ENCODE assay signal across 8 cellular contexts in genomic region chr4:82373816-82374740, GRCh38. TPM values are rescaled to one million over a fixed set of nuclear protein-coding genes. Genes with fewer than 3 reads are reported as not detected.
DNase-seq lines count a peak whose midpoint lies in the region; ATAC-seq and TF ChIP-seq lines count a peak whose summit lies in the region.

A gene with protein sequence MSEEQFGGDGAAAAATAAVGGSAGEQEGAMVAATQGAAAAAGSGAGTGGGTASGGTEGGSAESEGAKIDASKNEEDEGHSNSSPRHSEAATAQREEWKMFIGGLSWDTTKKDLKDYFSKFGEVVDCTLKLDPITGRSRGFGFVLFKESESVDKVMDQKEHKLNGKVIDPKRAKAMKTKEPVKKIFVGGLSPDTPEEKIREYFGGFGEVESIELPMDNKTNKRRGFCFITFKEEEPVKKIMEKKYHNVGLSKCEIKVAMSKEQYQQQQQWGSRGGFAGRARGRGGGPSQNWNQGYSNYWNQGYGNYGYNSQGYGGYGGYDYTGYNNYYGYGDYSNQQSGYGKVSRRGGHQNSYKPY (minus strand): TSS chr4:82373991. CDS start chr4:82373678, 313 bp downstream.

- H3K4me3 Mint-ChIP-seq in activated naive CD4-positive, alpha-beta T cell treated with anti-CD3 and anti-CD28 coated beads, Interleukin-2, amount 50 U/mL, for 24 hours = peak within 1 kb of the TSS; percentile 98

- WGBS in suprapubic skin = under 1% methylated on average over 66 of the region's 85 CpGs

- H3K4me1 ChIP-seq in suprapubic skin = peaks cover 42% of the 10 kb centered on the region

- H3K27me3 Mint-ChIP-seq in activated naive CD4-positive, alpha-beta T cell treated with anti-CD3 and anti-CD28 coated beads, Interleukin-2, amount 50 U/mL, for 24 hours = no peaks in the 10 kb centered on the region

- H3K9me3 ChIP-seq in suprapubic skin = no peaks in the 10 kb centered on the region

- no peaks in the 10 kb centered on the region for H3K27me3 ChIP-seq in GM06990 (replicated peaks; ENCODE audit: control insufficient read depth, insufficient read depth, low read length)
- no peaks in the 10 kb centered on the region for H3K27me3 ChIP-seq in suprapubic skin

- H3K4me3 ChIP-seq in GM06990 (replicated peaks; ENCODE audit: low read depth, low read length) (peak within 1 kb of the TSS; percentile 95), suprapubic skin (peak within 1 kb of the TSS; percentile 92)

- H3K27ac ChIP-seq in suprapubic skin = peak within 1 kb of the TSS; percentile 99

- H3K36me3 Mint-ChIP-seq in activated naive CD4-positive, alpha-beta T cell treated with anti-CD3 and anti-CD28 coated beads, Interleukin-2, amount 50 U/mL, for 24 hours = peaks cover 29% of the 10 kb centered on the region

- no peak for TF ChIP-seq EP300 in suprapubic skin (IDR thresholded peaks at IDR 0.05)

- no peaks in the 10 kb centered on the region for H3K9me3 Mint-ChIP-seq in activated naive CD4-positive, alpha-beta T cell treated with anti-CD3 and anti-CD28 coated beads, Interleukin-2, amount 50 U/mL, for 24 hours

- DNase-seq in GM06990 (ENCODE audit: extremely low read depth, insufficient read length) (peak; percentile 98), NCI-H1092 (lab: John Stamatoyannopoulos, UW) (peak; percentile 100), globus pallidus (ENCODE audit: low spot score) (peak; percentile 99), nucleus accumbens (lab: John Stamatoyannopoulos, UW) (peak; percentile 81 to 98 (median 96)), suprapubic skin (ENCODE audit: low spot score in 2 of 2) (peak; percentile 99)

- peak; percentile 65 to 88 for TF ChIP-seq POLR2A in suprapubic skin (IDR thresholded peaks at IDR 0.05)

- H3K4me1 Mint-ChIP-seq in activated naive CD4-positive, alpha-beta T cell treated with anti-CD3 and anti-CD28 coated beads, Interleukin-2, amount 50 U/mL, for 24 hours = peaks cover 43% of the 10 kb centered on the region

- ATAC-seq in HG02588 (IDR thresholded peaks at IDR 0.05; ENCODE audit: unreplicated experiment) = peak; percentile 94
- ATAC-seq in SK-N-SH treated with all-trans-retinoic acid at 6 μM for 48 hours = peak; percentile 95

- no peaks in the 10 kb centered on the region for H3K36me3 ChIP-seq in GM06990 (ENCODE audit: control insufficient read depth, insufficient read depth, low read length)
- no peaks in the 10 kb centered on the region for H3K36me3 ChIP-seq in suprapubic skin

- H3K27ac Mint-ChIP-seq in activated naive CD4-positive, alpha-beta T cell treated with anti-CD3 and anti-CD28 coated beads, Interleukin-2, amount 50 U/mL, for 24 hours = peak within 1 kb of the TSS; percentile 100

- TF ChIP-seq CTCF in GM06990 (IDR thresholded peaks at IDR 0.05; ENCODE audit: insufficient read depth, low read length, poor library complexity, severe bottlenecking) (no peak), suprapubic skin (IDR thresholded peaks at IDR 0.05) (no peak)

TF ChIP-seq in SK-N-SH treated with all-trans-retinoic acid at 6 μM for 48 hours, 23 proteins besides CTCF, POLR2A, EP300 and RAD21:
- no peak for TF ChIP-seq ZNF8 (CRISPR knock-in tag; IDR thresholded peaks at IDR 0.05)
- 0 out of 2 replicates have a peak, but pooled peaks have one; percentile 48 for TF ChIP-seq TSHZ2 (CRISPR knock-in tag; IDR thresholded peaks at IDR 0.05)
- no peak for TF ChIP-seq OSR1 (CRISPR knock-in tag; IDR thresholded peaks at IDR 0.05)
- TF ChIP-seq ZFP3 (CRISPR knock-in tag; IDR thresholded peaks at IDR 0.05) = peak; percentile 68
- TF ChIP-seq GLIS3 (CRISPR knock-in tag; IDR thresholded peaks at IDR 0.05) = 0 out of 2 replicates have a peak, but pooled peaks have one; percentile 71
- no peak for TF ChIP-seq ZFP30 (CRISPR knock-in tag; IDR thresholded peaks at IDR 0.05)
- peak; percentile 73; the same call in 1 of the 2 replicates for TF ChIP-seq CSDC2 (CRISPR knock-in tag; IDR thresholded peaks at IDR 0.05)
- TF ChIP-seq TCF4 (CRISPR knock-in tag; IDR thresholded peaks at IDR 0.05; ENCODE audit: borderline replicate concordance) = peak; percentile 21; the same call in 1 of the 2 replicates

RNA-seq across cellular contexts. Expression of the gene that starts here (rescaled TPM):
- 100 to 1,000 TPM in 1 of 4 donors, 10 to 100 TPM in 3; 65.5 to 253 (median 78.1) TPM for total RNA-seq in suprapubic skin

Comparison
In these comparisons a context has a peak if more than half of its experiments do, and no peak if none do; other contexts are left out.
1. Peak in every context shown above with its lines: DNase-seq, ATAC-seq, H3K4me3 ChIP-seq and H3K27ac ChIP-seq.